ENCODE assay signal across 2 cellular contexts in the genomic region with DNA sequence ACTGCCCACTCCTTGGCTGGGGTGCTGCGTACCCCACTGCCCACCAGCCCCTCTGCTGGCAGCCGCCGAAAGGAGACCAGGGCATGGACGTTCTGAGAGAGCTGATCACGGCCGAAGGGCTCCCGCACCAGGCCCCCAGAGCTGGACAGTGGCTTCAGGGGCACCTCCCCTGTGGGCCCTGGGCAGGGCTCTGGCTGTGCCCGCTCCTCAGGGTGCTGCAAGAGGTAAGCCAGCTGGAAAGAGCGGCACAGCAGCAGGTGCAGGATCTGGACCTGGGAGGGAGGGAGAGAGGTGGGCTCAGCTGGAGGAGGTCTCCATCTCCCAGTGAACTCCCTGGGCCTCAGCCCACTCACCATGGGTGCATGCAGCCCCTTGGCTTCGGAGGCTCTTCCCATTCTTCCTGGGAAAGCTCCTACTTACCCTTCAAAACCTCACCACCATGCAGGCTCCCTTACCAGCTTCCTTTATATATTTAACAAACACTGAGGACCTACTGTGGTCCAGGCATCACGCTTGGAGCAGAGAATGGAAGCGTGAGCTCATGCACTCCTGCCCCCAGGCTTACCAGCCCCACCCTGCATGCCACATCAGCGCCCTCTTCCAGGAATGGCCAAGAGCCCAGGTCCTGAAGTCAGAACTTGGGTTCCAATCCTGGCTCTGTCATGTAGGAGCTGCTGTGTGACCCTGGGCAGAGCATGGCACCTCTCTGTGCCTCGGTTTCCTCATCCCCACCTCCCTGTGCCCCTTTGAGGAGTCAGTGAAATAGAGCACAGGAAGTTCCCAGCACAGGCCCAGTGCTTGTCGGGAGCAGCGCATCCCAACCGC.
TF ChIP-seq lines count a peak whose summit lies in the region.

No MANE protein-coding gene starts in this region.

TF ChIP-seq in HEK293, 187 proteins besides CTCF, POLR2A, EP300 and RAD21:
- TF ChIP-seq ZNF768 (tag by site-specific recombination; IDR thresholded peaks at IDR 0.05) (peak; percentile 72; the same call in 1 of the 2 replicates), ZNF664 (tag by site-specific recombination; IDR thresholded peaks at IDR 0.05) (no peak), ZNF670 (tag by site-specific recombination; IDR thresholded peaks at IDR 0.05; ENCODE audit: low read depth) (no peak), ZBTB1 (tag by site-specific recombination; IDR thresholded peaks at IDR 0.05) (no peak), ZNF2 (tag by site-specific recombination; IDR thresholded peaks at IDR 0.05) (no peak), ZFP3 (tag by site-specific recombination; IDR thresholded peaks at IDR 0.05; ENCODE audit: low read depth) (peak; percentile 68), ZSCAN16 (tag by site-specific recombination; IDR thresholded peaks at IDR 0.05) (no peak)

TF ChIP-seq in H1, 55 proteins besides CTCF, POLR2A, EP300 and RAD21:
- TF ChIP-seq SUZ12 (IDR thresholded peaks at IDR 0.05; ENCODE audit: low read length): no peak
- no peak for TF ChIP-seq SIN3A (conservative IDR thresholded peaks at IDR 0.05 in 1 of 2, IDR thresholded peaks at IDR 0.05 in 1 of 2; ENCODE audit: low read depth in 1 of 2, low read length in 2 of 2)
- TF ChIP-seq TAF7 (optimal IDR thresholded peaks at IDR 0.05; ENCODE audit: borderline replicate concordance, low read depth, low read length): no peak
- no peak for TF ChIP-seq JUND (IDR thresholded peaks at IDR 0.05; ENCODE audit: low read length)
- TF ChIP-seq SP2 (IDR thresholded peaks at IDR 0.05; ENCODE audit: low read length): no peak
- TF ChIP-seq, protein P1, sequence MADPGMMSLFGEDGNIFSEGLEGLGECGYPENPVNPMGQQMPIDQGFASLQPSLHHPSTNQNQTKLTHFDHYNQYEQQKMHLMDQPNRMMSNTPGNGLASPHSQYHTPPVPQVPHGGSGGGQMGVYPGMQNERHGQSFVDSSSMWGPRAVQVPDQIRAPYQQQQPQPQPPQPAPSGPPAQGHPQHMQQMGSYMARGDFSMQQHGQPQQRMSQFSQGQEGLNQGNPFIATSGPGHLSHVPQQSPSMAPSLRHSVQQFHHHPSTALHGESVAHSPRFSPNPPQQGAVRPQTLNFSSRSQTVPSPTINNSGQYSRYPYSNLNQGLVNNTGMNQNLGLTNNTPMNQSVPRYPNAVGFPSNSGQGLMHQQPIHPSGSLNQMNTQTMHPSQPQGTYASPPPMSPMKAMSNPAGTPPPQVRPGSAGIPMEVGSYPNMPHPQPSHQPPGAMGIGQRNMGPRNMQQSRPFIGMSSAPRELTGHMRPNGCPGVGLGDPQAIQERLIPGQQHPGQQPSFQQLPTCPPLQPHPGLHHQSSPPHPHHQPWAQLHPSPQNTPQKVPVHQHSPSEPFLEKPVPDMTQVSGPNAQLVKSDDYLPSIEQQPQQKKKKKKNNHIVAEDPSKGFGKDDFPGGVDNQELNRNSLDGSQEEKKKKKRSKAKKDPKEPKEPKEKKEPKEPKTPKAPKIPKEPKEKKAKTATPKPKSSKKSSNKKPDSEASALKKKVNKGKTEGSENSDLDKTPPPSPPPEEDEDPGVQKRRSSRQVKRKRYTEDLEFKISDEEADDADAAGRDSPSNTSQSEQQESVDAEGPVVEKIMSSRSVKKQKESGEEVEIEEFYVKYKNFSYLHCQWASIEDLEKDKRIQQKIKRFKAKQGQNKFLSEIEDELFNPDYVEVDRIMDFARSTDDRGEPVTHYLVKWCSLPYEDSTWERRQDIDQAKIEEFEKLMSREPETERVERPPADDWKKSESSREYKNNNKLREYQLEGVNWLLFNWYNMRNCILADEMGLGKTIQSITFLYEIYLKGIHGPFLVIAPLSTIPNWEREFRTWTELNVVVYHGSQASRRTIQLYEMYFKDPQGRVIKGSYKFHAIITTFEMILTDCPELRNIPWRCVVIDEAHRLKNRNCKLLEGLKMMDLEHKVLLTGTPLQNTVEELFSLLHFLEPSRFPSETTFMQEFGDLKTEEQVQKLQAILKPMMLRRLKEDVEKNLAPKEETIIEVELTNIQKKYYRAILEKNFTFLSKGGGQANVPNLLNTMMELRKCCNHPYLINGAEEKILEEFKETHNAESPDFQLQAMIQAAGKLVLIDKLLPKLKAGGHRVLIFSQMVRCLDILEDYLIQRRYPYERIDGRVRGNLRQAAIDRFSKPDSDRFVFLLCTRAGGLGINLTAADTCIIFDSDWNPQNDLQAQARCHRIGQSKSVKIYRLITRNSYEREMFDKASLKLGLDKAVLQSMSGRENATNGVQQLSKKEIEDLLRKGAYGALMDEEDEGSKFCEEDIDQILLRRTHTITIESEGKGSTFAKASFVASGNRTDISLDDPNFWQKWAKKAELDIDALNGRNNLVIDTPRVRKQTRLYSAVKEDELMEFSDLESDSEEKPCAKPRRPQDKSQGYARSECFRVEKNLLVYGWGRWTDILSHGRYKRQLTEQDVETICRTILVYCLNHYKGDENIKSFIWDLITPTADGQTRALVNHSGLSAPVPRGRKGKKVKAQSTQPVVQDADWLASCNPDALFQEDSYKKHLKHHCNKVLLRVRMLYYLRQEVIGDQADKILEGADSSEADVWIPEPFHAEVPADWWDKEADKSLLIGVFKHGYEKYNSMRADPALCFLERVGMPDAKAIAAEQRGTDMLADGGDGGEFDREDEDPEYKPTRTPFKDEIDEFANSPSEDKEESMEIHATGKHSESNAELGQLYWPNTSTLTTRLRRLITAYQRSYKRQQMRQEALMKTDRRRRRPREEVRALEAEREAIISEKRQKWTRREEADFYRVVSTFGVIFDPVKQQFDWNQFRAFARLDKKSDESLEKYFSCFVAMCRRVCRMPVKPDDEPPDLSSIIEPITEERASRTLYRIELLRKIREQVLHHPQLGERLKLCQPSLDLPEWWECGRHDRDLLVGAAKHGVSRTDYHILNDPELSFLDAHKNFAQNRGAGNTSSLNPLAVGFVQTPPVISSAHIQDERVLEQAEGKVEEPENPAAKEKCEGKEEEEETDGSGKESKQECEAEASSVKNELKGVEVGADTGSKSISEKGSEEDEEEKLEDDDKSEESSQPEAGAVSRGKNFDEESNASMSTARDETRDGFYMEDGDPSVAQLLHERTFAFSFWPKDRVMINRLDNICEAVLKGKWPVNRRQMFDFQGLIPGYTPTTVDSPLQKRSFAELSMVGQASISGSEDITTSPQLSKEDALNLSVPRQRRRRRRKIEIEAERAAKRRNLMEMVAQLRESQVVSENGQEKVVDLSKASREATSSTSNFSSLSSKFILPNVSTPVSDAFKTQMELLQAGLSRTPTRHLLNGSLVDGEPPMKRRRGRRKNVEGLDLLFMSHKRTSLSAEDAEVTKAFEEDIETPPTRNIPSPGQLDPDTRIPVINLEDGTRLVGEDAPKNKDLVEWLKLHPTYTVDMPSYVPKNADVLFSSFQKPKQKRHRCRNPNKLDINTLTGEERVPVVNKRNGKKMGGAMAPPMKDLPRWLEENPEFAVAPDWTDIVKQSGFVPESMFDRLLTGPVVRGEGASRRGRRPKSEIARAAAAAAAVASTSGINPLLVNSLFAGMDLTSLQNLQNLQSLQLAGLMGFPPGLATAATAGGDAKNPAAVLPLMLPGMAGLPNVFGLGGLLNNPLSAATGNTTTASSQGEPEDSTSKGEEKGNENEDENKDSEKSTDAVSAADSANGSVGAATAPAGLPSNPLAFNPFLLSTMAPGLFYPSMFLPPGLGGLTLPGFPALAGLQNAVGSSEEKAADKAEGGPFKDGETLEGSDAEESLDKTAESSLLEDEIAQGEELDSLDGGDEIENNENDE (IDR thresholded peaks at IDR 0.05; ENCODE audit: insufficient replicate concordance, low read length): no peak
- TF ChIP-seq NANOG (IDR thresholded peaks at IDR 0.05; ENCODE audit: insufficient read depth, low read depth, low read length, poor library complexity, severe bottlenecking): no peak
- TF ChIP-seq SAP30 (IDR thresholded peaks at IDR 0.05; ENCODE audit: insufficient read depth, insufficient replicate concordance, low read length): no peak
- no peak for TF ChIP-seq MAFK (IDR thresholded peaks at IDR 0.05; ENCODE audit: low read depth, low read length)
- TF ChIP-seq BRCA1 (IDR thresholded peaks at IDR 0.05; ENCODE audit: low read depth, low read length): no peak
- no peak for TF ChIP-seq RFX5 (IDR thresholded peaks at IDR 0.05; ENCODE audit: borderline replicate concordance, low read depth, low read length)
- TF ChIP-seq SP1 (IDR thresholded peaks at IDR 0.05; ENCODE audit: low read depth, low read length): no peak
- TF ChIP-seq TBP (IDR thresholded peaks at IDR 0.05; ENCODE audit: low read depth, low read length): no peak
- TF ChIP-seq, protein P2, sequence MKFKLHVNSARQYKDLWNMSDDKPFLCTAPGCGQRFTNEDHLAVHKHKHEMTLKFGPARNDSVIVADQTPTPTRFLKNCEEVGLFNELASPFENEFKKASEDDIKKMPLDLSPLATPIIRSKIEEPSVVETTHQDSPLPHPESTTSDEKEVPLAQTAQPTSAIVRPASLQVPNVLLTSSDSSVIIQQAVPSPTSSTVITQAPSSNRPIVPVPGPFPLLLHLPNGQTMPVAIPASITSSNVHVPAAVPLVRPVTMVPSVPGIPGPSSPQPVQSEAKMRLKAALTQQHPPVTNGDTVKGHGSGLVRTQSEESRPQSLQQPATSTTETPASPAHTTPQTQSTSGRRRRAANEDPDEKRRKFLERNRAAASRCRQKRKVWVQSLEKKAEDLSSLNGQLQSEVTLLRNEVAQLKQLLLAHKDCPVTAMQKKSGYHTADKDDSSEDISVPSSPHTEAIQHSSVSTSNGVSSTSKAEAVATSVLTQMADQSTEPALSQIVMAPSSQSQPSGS (IDR thresholded peaks at IDR 0.05; ENCODE audit: low read length): no peak
